ENCODE assay signal across 8 cellular contexts in the genomic region with DNA sequence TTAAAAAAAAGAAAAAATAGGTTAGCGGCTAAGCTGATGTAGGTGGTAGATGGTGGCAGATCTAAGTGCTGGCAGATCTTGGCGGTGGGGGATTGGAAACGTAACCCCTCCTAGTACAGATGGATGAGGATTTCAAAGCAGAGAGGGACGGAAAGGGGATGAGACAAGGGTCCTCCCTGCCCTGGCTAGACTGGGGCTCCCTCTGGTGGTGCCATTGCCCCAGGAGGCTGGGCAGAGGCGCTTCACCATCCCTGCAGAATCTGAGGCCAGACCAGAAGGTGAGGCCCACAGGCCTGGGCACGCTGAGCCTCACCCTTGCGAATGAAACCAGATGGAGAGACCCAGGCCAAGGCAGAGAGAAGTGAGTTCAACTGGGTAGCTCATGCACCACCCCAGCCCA. TPM values are rescaled to one million over a fixed set of nuclear protein-coding genes. Genes with fewer than 3 reads are reported as not detected.
DNase-seq lines count a peak whose midpoint lies in the region; ATAC-seq, FAIRE-seq and TF ChIP-seq lines count a peak whose summit lies in the region.

No MANE protein-coding gene starts in this region.

- POLR2A ChIA-PET in BJ (lab: Charles Lee): no interaction called here

- H3K4me1 ChIP-seq in RWPE2 (ENCODE audit: insufficient read depth, poor library complexity, severe bottlenecking) (no peaks in the 10 kb centered on the region), hepatocyte (ENCODE audit: insufficient read depth) (peaks cover 15% of the 10 kb centered on the region)

- ATAC-seq in RWPE2 (ENCODE audit: low read depth) (no peak), GM19035 (IDR thresholded peaks at IDR 0.05; ENCODE audit: unreplicated experiment) (no peak), HG02610 (IDR thresholded peaks at IDR 0.05; ENCODE audit: unreplicated experiment) (no peak)

- H3K4me2 ChIP-seq in hepatocyte: no peak overlapping the region

- no peak overlapping the region for H3K27ac ChIP-seq in RWPE2 (ENCODE audit: poor library complexity, severe bottlenecking)
- no peak overlapping the region for H3K27ac ChIP-seq in hepatocyte

- no peak overlapping the region for H2AFZ ChIP-seq in hepatocyte

- H3K9me3 ChIP-seq in RWPE2 (ENCODE audit: severe bottlenecking): no peaks in the 10 kb centered on the region
- no peaks in the 10 kb centered on the region for H3K9me3 ChIP-seq in hepatocyte (ENCODE audit: low read depth)

- H3K4me3 ChIP-seq in BJ (ENCODE audit: low read depth, low read length): no peak overlapping the region
- H3K4me3 ChIP-seq in RWPE2 (ENCODE audit: severe bottlenecking): no peak overlapping the region
- no peak overlapping the region for H3K4me3 ChIP-seq in hepatocyte

- no peak for DNase-seq in BJ (ENCODE audit: low read depth)
- DNase-seq in RWPE2 (ENCODE audit: low spot score): no peak
- DNase-seq in hepatocyte (ENCODE audit: low spot score): no peak
- no peak for DNase-seq in NCI-H1092 treated with DMSO at 0.1 percent for 48 hours (lab: John Stamatoyannopoulos, UW)
- DNase-seq in frontal cortex (ENCODE audit: low spot score in 2 of 2): no peak

- peaks cover 4% of the 10 kb centered on the region for H3K27me3 ChIP-seq in BJ (ENCODE audit: control insufficient read depth, insufficient read depth, low read length)
- H3K27me3 ChIP-seq in RWPE2 (ENCODE audit: insufficient read depth, poor library complexity, severe bottlenecking): no peaks in the 10 kb centered on the region
- no peaks in the 10 kb centered on the region for H3K27me3 ChIP-seq in hepatocyte

- no peaks in the 10 kb centered on the region for H3K9me2 ChIP-seq in hepatocyte (replicated peaks; ENCODE audit: insufficient read depth)

- no peak for FAIRE-seq in frontal cortex (lab: Jason Lieb, UNC)

- H3K36me3 ChIP-seq in BJ (ENCODE audit: control insufficient read depth, insufficient read depth, low read length) (no peaks in the 10 kb centered on the region), RWPE2 (ENCODE audit: low read depth) (no peaks in the 10 kb centered on the region), hepatocyte (replicated peaks; ENCODE audit: insufficient read depth, low read depth) (no peaks in the 10 kb centered on the region)

- TF ChIP-seq CTCF in BJ (IDR thresholded peaks at IDR 0.05; ENCODE audit: insufficient read depth, low read depth, low read length): peak; percentile 61
- TF ChIP-seq CTCF in GM12873 (IDR thresholded peaks at IDR 0.05; ENCODE audit: insufficient read depth, low read depth, low read length, missing control alignments): peak; percentile 61
- peak; percentile 38 for TF ChIP-seq CTCF in RWPE2 (IDR thresholded peaks at IDR 0.05; ENCODE audit: poor library complexity, severe bottlenecking)
- peak; percentile 32 for TF ChIP-seq CTCF in hepatocyte (IDR thresholded peaks at IDR 0.05; ENCODE audit: poor library complexity)

- CTCF ChIA-PET in BJ (lab: Yijun Ruan, JAX): interaction anchor here (0.8 to 1.8 kb wide), 6 partner anchors 10 to 204 kb away, joined by 3 to 13 read pairs (median 5); a partner anchor contains a TSS

- peaks cover 8% of the 10 kb centered on the region for H3K79me2 ChIP-seq in hepatocyte

- peaks cover under 1% of the 10 kb centered on the region for H4K20me1 ChIP-seq in hepatocyte (ENCODE audit: insufficient read depth, poor library complexity, severe bottlenecking)

- 80% methylated on average over 7 of the region's 7 CpGs for WGBS in hepatocyte (ENCODE audit: low lambda C conversion rate, missing lambda C conversion rate)

RNA-seq across cellular contexts. Expression of a gene that starts 7.0 kb away (rescaled TPM):
- polyA plus RNA-seq in BJ (2011; rRNA removed) (3.0 and 4.2 TPM in 2 replicates), hepatocyte (12.4 and 14.3 TPM in 2 replicates)
- 2.4 and 2.7 TPM in 2 replicates for polyA minus RNA-seq in BJ (2011; rRNA and poly(A)+ RNA removed)
- total RNA-seq in hepatocyte (14.3 and 31.5 TPM in 2 replicates), frontal cortex (11.0 TPM)

RNA-seq across cellular contexts. Expression of a gene that starts 44.9 kb away (rescaled TPM):
- 24.6 and 30.2 TPM in 2 replicates for polyA plus RNA-seq in BJ (2011; rRNA removed)
- 30.7 and 41.6 TPM in 2 replicates for polyA minus RNA-seq in BJ (2011; rRNA and poly(A)+ RNA removed)
- total RNA-seq in hepatocyte: 66.9 and 77.0 TPM in 2 replicates
- 31.2 and 34.0 TPM in 2 replicates for polyA plus RNA-seq in hepatocyte
- total RNA-seq in frontal cortex: 42.4 TPM
